Comparison of ENCODE assay signal across 8 cellular contexts in the genomic region with DNA sequence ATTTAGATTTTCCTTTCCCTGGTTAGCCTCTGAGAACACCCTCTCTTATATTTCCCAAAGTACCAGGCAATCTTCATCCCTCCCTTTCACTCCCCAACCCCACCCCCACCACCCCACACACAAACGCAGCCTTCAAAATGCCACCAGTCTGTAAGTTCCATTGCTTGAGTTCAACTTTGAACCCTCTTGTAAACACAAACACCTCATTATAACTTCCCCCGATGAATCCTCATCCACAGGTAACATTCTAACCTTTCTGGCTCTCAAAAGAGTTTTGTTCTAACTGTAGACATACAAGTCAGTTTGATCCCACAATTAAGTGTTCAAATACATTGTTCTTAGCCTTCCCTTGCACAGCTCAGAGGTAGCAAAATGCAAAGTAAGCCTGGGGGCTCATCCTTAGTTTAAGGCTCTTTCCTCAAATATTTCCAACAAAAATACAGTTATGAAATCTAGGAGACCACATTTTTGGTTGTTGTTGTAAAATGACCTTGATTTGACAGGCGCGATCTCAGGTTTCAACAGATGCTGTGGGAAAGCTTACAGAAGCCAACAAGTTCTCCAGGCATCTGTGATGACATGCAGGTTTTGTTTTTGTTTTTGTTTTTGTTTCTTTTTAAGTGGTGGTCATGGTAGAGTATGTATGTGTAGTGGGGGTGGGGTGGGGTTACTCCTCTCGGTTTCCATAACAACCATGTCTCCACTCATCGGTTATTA.
A peak's percentile ranks its signal among the peaks of the same experiment; 100 is the strongest.
DNase-seq lines count a peak whose midpoint lies in the region; ATAC-seq and TF ChIP-seq lines count a peak whose summit lies in the region.

No MANE protein-coding gene starts in this region.

- no peaks in the 10 kb centered on the region for H4K20me1 ChIP-seq in mammary epithelial cell (ENCODE audit: insufficient read depth, low read length)

- H3K9me3 Mint-ChIP-seq in activated CD4-positive, alpha-beta memory T cell treated with anti-CD3 and anti-CD28 coated beads for 36 hours, result no peaks in the 10 kb centered on the region

- BruUV-seq in mammary epithelial cell (replicated peaks; lab: Mats Ljungman, UMichigan), result no TSS peak

- H3K9ac ChIP-seq in iPS-15b (ENCODE audit: low read depth, low read length), result peak overlapping the region; percentile 16
- no peak overlapping the region for H3K9ac ChIP-seq in mammary epithelial cell (ENCODE audit: insufficient read depth, low read length)

- POLR2A ChIA-PET in activated CD4-positive, alpha-beta memory T cell treated with anti-CD3 and anti-CD28 coated beads for 36 hours (lab: Charles Lee), result interaction anchor here (0.7 to 7.5 kb wide), 2 partner anchors 113 to 186 kb away, joined by 3 to 32 read pairs; no protein-coding TSS in a partner anchor

- CTCF ChIA-PET in activated CD4-positive, alpha-beta memory T cell treated with anti-CD3 and anti-CD28 coated beads for 36 hours (lab: Charles Lee), result no interaction called here
- CTCF ChIA-PET in mammary epithelial cell (lab: Charles Lee; ENCODE audit: low non-redundant PET), result no interaction called here

- no peaks in the 10 kb centered on the region for H3K27me3 Mint-ChIP-seq in activated CD4-positive, alpha-beta memory T cell treated with anti-CD3 and anti-CD28 coated beads for 36 hours

- no peak overlapping the region for H3K4me2 ChIP-seq in mammary epithelial cell (ENCODE audit: insufficient read depth, low read depth, low read length)

- H3K4me1 ChIP-seq in iPS-15b (ENCODE audit: control insufficient read depth, insufficient read depth, low read length) (peaks cover 41% of the 10 kb centered on the region), thymus (ENCODE audit: control insufficient read depth, insufficient read depth, low read length) (peaks cover 29% of the 10 kb centered on the region), mammary epithelial cell (ENCODE audit: insufficient read depth, low read length) (peaks cover 9% of the 10 kb centered on the region)

- dilution Hi-C loops in mammary epithelial cell (cut with HindIII; ENCODE audit: low sequenced_read_pairs), result no loop called here

- H3K4me3 ChIP-seq in iPS-15b (ENCODE audit: low read depth, low read length), result peak overlapping the region; percentile 83
- peak overlapping the region; percentile 91 for H3K4me3 ChIP-seq in thymus (ENCODE audit: low read length)
- no peak overlapping the region for H3K4me3 ChIP-seq in mammary epithelial cell (replicated peaks in 1 of 3; ENCODE audit: insufficient read depth in 1 of 3, low read depth in 2 of 3, low read length in 3 of 3)

- TF ChIP-seq CTCF in mammary epithelial cell (conservative IDR thresholded peaks at IDR 0.05 in 1 of 2, IDR thresholded peaks at IDR 0.05 in 1 of 2; ENCODE audit: extremely low read depth in 1 of 2, insufficient read depth in 1 of 2, low read depth in 1 of 2, low read length in 2 of 2), result no peak

- peaks cover 8% of the 10 kb centered on the region for H3K36me3 Mint-ChIP-seq in activated CD4-positive, alpha-beta memory T cell treated with anti-CD3 and anti-CD28 coated beads for 36 hours

- H3K79me2 ChIP-seq in mammary epithelial cell (ENCODE audit: insufficient read depth, low read length), result no peaks in the 10 kb centered on the region

- H3K27ac Mint-ChIP-seq in activated CD4-positive, alpha-beta memory T cell treated with anti-CD3 and anti-CD28 coated beads for 36 hours, result peak overlapping the region; percentile 96

- H3K9me3 ChIP-seq in iPS-15b (ENCODE audit: control insufficient read depth, insufficient read depth, low read length) (no peaks in the 10 kb centered on the region), thymus (ENCODE audit: control insufficient read depth) (no peaks in the 10 kb centered on the region), mammary epithelial cell (replicated peaks; ENCODE audit: insufficient read depth, low read length) (no peaks in the 10 kb centered on the region)

- 28% methylated on average over 6 of the region's 6 CpGs for WGBS in thymus
- 62% methylated on average over 6 of the region's 6 CpGs for WGBS in mammary epithelial cell (ENCODE audit: low coverage, missing lambda C conversion rate)

- no peak overlapping the region for H2AFZ ChIP-seq in mammary epithelial cell (ENCODE audit: low read depth, low read length)

- ATAC-seq in GM18909 (IDR thresholded peaks at IDR 0.05; ENCODE audit: poor library complexity, unreplicated experiment) (peak; percentile 41), HG03108 (IDR thresholded peaks at IDR 0.05; ENCODE audit: unreplicated experiment) (peak; percentile 28)

- peaks cover 72% of the 10 kb centered on the region for H3K4me1 Mint-ChIP-seq in activated CD4-positive, alpha-beta memory T cell treated with anti-CD3 and anti-CD28 coated beads for 36 hours (ENCODE audit: low read depth)

- DNase-seq in COR-L47 (lab: John Stamatoyannopoulos, UW) (peak; percentile 40), mammary epithelial cell (no peak), ecto neural progenitor cell (ENCODE audit: low spot score) (no peak)
- DNase-seq in activated CD4-positive, alpha-beta memory T cell treated with anti-CD3 and anti-CD28 coated beads for 36 hours, result peak; percentile 49

- H3K27ac ChIP-seq in thymus (ENCODE audit: low read depth), result peak overlapping the region; percentile 78
- H3K27ac ChIP-seq in mammary epithelial cell (ENCODE audit: insufficient read depth, low read depth, low read length), result no peak overlapping the region

- intact Hi-C loops in activated CD4-positive, alpha-beta memory T cell treated with anti-CD3 and anti-CD28 coated beads for 36 hours (cut with micrococcal nuclease), result loop anchor here (1.0 to 10.0 kb wide), 5 partner anchors 186 to 1612 kb away; a partner anchor contains a TSS
- intact Hi-C loops in mammary epithelial cell (cut with micrococcal nuclease), result loop anchor here (5.0 to 10.0 kb wide), 2 partner anchors 202 to 286 kb away; a partner anchor contains a TSS

- H3K4me3 Mint-ChIP-seq in activated CD4-positive, alpha-beta memory T cell treated with anti-CD3 and anti-CD28 coated beads for 36 hours, result peak overlapping the region; percentile 91

- H3K27me3 ChIP-seq in iPS-15b (ENCODE audit: control insufficient read depth, insufficient read depth, low read length), result no peaks in the 10 kb centered on the region
- H3K27me3 ChIP-seq in thymus (ENCODE audit: control insufficient read depth, insufficient read depth), result no peaks in the 10 kb centered on the region
- H3K27me3 ChIP-seq in mammary epithelial cell (ENCODE audit: insufficient read depth, low read length), result no peaks in the 10 kb centered on the region

- in situ Hi-C loops in mammary epithelial cell (cut with MboI; ENCODE audit: low sequenced_read_pairs in 2 of 2), result no loop called here

- H3K36me3 ChIP-seq in iPS-15b (ENCODE audit: control insufficient read depth, insufficient read depth, low read length) (no peaks in the 10 kb centered on the region), thymus (ENCODE audit: control insufficient read depth, insufficient read depth) (no peaks in the 10 kb centered on the region), mammary epithelial cell (ENCODE audit: insufficient read depth, low read length) (no peaks in the 10 kb centered on the region)

Comparison
In these comparisons a context has a peak if more than half of its experiments do, and no peak if none do; other contexts are left out.
1. DNase-seq: peak in COR-L47 (single experiment) and activated CD4-positive, alpha-beta memory T cell treated with anti-CD3 and anti-CD28 coated beads for 36 hours (single experiment); none in mammary epithelial cell (single experiment) and ecto neural progenitor cell (single experiment).
2. H3K4me3 ChIP-seq: peak in iPS-15b (single experiment) and thymus (single experiment); none in mammary epithelial cell (0 of 3).